ENCODE assay signal across 1 cellular context in genomic region chr2:20223345-20224190, GRCh38.
TF ChIP-seq lines count a peak whose summit lies in the region.

No MANE protein-coding gene starts in this region.

TF ChIP-seq in HepG2, 621 proteins besides CTCF, POLR2A, EP300 and RAD21 (continued from another document and continues in another):
- TF ChIP-seq SMAD1 (CRISPR knock-in tag; IDR thresholded peaks at IDR 0.05; ENCODE audit: borderline replicate concordance, low read depth) (0 out of 2 replicates have a peak, but pooled peaks have one; percentile 7), ZNF672 (CRISPR knock-in tag; IDR thresholded peaks at IDR 0.05) (no peak), ZNF777 (CRISPR knock-in tag; IDR thresholded peaks at IDR 0.05) (peak; percentile 65), DRAP1 (CRISPR knock-in tag; IDR thresholded peaks at IDR 0.05) (no peak), ZNF710 (CRISPR knock-in tag; IDR thresholded peaks at IDR 0.05; ENCODE audit: borderline replicate concordance) (no peak), KDM5B (CRISPR knock-in tag; IDR thresholded peaks at IDR 0.05; ENCODE audit: borderline replicate concordance) (peak; percentile 54; the same call in 1 of the 2 replicates), ZNF296 (CRISPR knock-in tag; conservative IDR thresholded peaks at IDR 0.05) (peak; percentile 87; the same call in 1 of the 2 replicates), ZNF772 (CRISPR knock-in tag; IDR thresholded peaks at IDR 0.05) (no peak), ZFP91 (CRISPR knock-in tag; IDR thresholded peaks at IDR 0.05; ENCODE audit: borderline replicate concordance) (peak; percentile 78; the same call in 1 of the 2 replicates), SRY (CRISPR knock-in tag; IDR thresholded peaks at IDR 0.05) (peak; percentile 37; the same call in 1 of the 2 replicates), KAT7 (CRISPR knock-in tag; IDR thresholded peaks at IDR 0.05; ENCODE audit: borderline replicate concordance) (peak; percentile 91), HHEX (CRISPR knock-in tag; IDR thresholded peaks at IDR 0.05) (no peak), LBX2 (CRISPR knock-in tag; IDR thresholded peaks at IDR 0.05; ENCODE audit: borderline replicate concordance) (peak; percentile 35; the same call in 1 of the 2 replicates), RCOR2 (CRISPR knock-in tag; IDR thresholded peaks at IDR 0.05) (no peak), XRCC5 (optimal IDR thresholded peaks at IDR 0.05; ENCODE audit: low read length) (peak; percentile 70), KAT8 (CRISPR knock-in tag; IDR thresholded peaks at IDR 0.05) (peak; percentile 17; the same call in 1 of the 2 replicates), ZNF7 (CRISPR knock-in tag; IDR thresholded peaks at IDR 0.05) (no peak), ZGPAT (CRISPR knock-in tag; IDR thresholded peaks at IDR 0.05) (peak; percentile 82; the same call in 1 of the 2 replicates), SOX13 (IDR thresholded peaks at IDR 0.05) (no peak), SOX13 (CRISPR knock-in tag; conservative IDR thresholded peaks at IDR 0.05 in 1 of 2, IDR thresholded peaks at IDR 0.05 in 1 of 2) (no peak), ZNF704 (CRISPR knock-in tag; IDR thresholded peaks at IDR 0.05; ENCODE audit: borderline replicate concordance) (peak; percentile 38; the same call in 1 of the 2 replicates), TMF1 (CRISPR knock-in tag; IDR thresholded peaks at IDR 0.05; ENCODE audit: low read depth) (peak; percentile 66; the same call in 1 of the 2 replicates), SAP130 (CRISPR knock-in tag; IDR thresholded peaks at IDR 0.05; ENCODE audit: low read depth) (peak; percentile 54; the same call in 1 of the 2 replicates), ZNF432 (CRISPR knock-in tag; IDR thresholded peaks at IDR 0.05; ENCODE audit: borderline replicate concordance) (no peak), NFE2L2 (IDR thresholded peaks at IDR 0.05; ENCODE audit: low read length) (no peak), ZNF143 (CRISPR knock-in tag; IDR thresholded peaks at IDR 0.05) (peak; percentile 29; the same call in 1 of the 2 replicates), ZNF670 (CRISPR knock-in tag; IDR thresholded peaks at IDR 0.05; ENCODE audit: borderline replicate concordance) (0 out of 2 replicates have a peak, but pooled peaks have one; percentile 83), HMG20B (CRISPR knock-in tag; conservative IDR thresholded peaks at IDR 0.05) (no peak), SP2 (CRISPR knock-in tag; IDR thresholded peaks at IDR 0.05) (no peak), ERF (CRISPR knock-in tag; IDR thresholded peaks at IDR 0.05) (0 out of 2 replicates have a peak, but pooled peaks have one; percentile 19), USF2 (IDR thresholded peaks at IDR 0.05; ENCODE audit: low read depth, low read length) (no peak), USF2 (CRISPR knock-in tag; IDR thresholded peaks at IDR 0.05; ENCODE audit: borderline replicate concordance) (0 out of 2 replicates have a peak, but pooled peaks have one; percentile 71), ELF1 (CRISPR knock-in tag; IDR thresholded peaks at IDR 0.05) (peak; percentile 74), ZBTB40 (IDR thresholded peaks at IDR 0.05) (no peak), ZBTB40 (CRISPR knock-in tag; IDR thresholded peaks at IDR 0.05) (peak; percentile 13; the same call in 1 of the 2 replicates), FOXA1 (IDR thresholded peaks at IDR 0.05) (no peak), FOXA1 (CRISPR knock-in tag; IDR thresholded peaks at IDR 0.05) (0 out of 2 replicates have a peak, but pooled peaks have one; percentile 19), KDM3A (CRISPR knock-in tag; IDR thresholded peaks at IDR 0.05; ENCODE audit: low read depth) (no peak), ARID2 (CRISPR knock-in tag; IDR thresholded peaks at IDR 0.05; ENCODE audit: borderline replicate concordance) (0 out of 2 replicates have a peak, but pooled peaks have one; percentile 23)
